In the genomic region with DNA sequence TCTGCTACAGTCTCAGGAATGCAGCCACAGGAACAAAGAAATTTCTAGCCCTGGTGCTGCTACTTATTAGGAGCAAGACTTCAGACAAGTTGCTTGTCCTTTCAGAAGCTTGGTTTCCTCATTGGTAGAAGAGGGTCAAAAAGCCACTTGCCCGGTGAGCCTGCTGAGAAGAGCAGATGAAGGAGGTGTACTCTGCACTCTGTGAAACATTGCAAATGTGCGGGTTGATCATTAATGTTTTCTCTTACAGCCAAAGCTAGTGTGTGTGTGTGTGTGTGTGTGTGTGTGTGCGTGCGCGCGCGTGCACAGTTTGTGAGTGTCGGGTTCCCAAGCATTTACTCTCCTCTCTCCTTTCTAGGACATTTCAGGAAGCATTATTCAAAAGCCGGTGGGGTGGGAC, we compare ENCODE assay signal across 1 cellular context.
A peak's percentile ranks its signal among the peaks of the same experiment; 100 is the strongest.
TF ChIP-seq lines count a peak whose summit lies in the region.

No MANE protein-coding gene starts in this region.

TF ChIP-seq in HepG2, 621 proteins besides CTCF, POLR2A, EP300 and RAD21 (continued from another document and continues in another):
- TF ChIP-seq, protein P1, sequence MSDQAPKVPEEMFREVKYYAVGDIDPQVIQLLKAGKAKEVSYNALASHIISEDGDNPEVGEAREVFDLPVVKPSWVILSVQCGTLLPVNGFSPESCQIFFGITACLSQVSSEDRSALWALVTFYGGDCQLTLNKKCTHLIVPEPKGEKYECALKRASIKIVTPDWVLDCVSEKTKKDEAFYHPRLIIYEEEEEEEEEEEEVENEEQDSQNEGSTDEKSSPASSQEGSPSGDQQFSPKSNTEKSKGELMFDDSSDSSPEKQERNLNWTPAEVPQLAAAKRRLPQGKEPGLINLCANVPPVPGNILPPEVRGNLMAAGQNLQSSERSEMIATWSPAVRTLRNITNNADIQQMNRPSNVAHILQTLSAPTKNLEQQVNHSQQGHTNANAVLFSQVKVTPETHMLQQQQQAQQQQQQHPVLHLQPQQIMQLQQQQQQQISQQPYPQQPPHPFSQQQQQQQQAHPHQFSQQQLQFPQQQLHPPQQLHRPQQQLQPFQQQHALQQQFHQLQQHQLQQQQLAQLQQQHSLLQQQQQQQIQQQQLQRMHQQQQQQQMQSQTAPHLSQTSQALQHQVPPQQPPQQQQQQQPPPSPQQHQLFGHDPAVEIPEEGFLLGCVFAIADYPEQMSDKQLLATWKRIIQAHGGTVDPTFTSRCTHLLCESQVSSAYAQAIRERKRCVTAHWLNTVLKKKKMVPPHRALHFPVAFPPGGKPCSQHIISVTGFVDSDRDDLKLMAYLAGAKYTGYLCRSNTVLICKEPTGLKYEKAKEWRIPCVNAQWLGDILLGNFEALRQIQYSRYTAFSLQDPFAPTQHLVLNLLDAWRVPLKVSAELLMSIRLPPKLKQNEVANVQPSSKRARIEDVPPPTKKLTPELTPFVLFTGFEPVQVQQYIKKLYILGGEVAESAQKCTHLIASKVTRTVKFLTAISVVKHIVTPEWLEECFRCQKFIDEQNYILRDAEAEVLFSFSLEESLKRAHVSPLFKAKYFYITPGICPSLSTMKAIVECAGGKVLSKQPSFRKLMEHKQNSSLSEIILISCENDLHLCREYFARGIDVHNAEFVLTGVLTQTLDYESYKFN (CRISPR knock-in tag; conservative IDR thresholded peaks at IDR 0.05) = peak; percentile 79
- TF ChIP-seq SATB2 (CRISPR knock-in tag; IDR thresholded peaks at IDR 0.05) (no peak), ZNF724P (CRISPR knock-in tag; IDR thresholded peaks at IDR 0.05; ENCODE audit: borderline replicate concordance) (no peak), ZNF761 (CRISPR knock-in tag; conservative IDR thresholded peaks at IDR 0.05) (no peak), BHLHE40 (IDR thresholded peaks at IDR 0.05; ENCODE audit: low read length) (peak; percentile 76), NFYC (CRISPR knock-in tag; IDR thresholded peaks at IDR 0.05) (no peak), SCMH1 (CRISPR knock-in tag; IDR thresholded peaks at IDR 0.05; ENCODE audit: borderline replicate concordance) (no peak), SMAD3 (CRISPR knock-in tag; IDR thresholded peaks at IDR 0.05) (no peak), ARID5B (CRISPR knock-in tag; IDR thresholded peaks at IDR 0.05) (peak; percentile 58), RNF2 (conservative IDR thresholded peaks at IDR 0.05; ENCODE audit: low read depth) (no peak), ZNF710 (CRISPR knock-in tag; IDR thresholded peaks at IDR 0.05; ENCODE audit: borderline replicate concordance) (peak; percentile 64; the same call in 1 of the 2 replicates), TMF1 (CRISPR knock-in tag; IDR thresholded peaks at IDR 0.05; ENCODE audit: low read depth) (no peak), PAX8 (CRISPR knock-in tag; IDR thresholded peaks at IDR 0.05; ENCODE audit: borderline replicate concordance) (no peak), TCF7 (IDR thresholded peaks at IDR 0.05; ENCODE audit: low read depth) (0 out of 2 replicates have a peak, but pooled peaks have one; percentile 18), GMEB1 (CRISPR knock-in tag; IDR thresholded peaks at IDR 0.05; ENCODE audit: borderline replicate concordance) (0 out of 2 replicates have a peak, but pooled peaks have one; percentile 20), SAP130 (CRISPR knock-in tag; IDR thresholded peaks at IDR 0.05; ENCODE audit: low read depth) (0 out of 2 replicates have a peak, but pooled peaks have one; percentile 25), TCF7L2 (IDR thresholded peaks at IDR 0.05; ENCODE audit: low read depth, low read length) (no peak), TFDP1 (CRISPR knock-in tag; IDR thresholded peaks at IDR 0.05; ENCODE audit: borderline replicate concordance) (no peak), ZNF124 (CRISPR knock-in tag; IDR thresholded peaks at IDR 0.05) (no peak), ZNF354B (CRISPR knock-in tag; IDR thresholded peaks at IDR 0.05) (no peak), ZNF136 (CRISPR knock-in tag; IDR thresholded peaks at IDR 0.05; ENCODE audit: low read depth) (no peak), FOXM1 (CRISPR knock-in tag; IDR thresholded peaks at IDR 0.05) (no peak)
- TF ChIP-seq, protein P2, sequence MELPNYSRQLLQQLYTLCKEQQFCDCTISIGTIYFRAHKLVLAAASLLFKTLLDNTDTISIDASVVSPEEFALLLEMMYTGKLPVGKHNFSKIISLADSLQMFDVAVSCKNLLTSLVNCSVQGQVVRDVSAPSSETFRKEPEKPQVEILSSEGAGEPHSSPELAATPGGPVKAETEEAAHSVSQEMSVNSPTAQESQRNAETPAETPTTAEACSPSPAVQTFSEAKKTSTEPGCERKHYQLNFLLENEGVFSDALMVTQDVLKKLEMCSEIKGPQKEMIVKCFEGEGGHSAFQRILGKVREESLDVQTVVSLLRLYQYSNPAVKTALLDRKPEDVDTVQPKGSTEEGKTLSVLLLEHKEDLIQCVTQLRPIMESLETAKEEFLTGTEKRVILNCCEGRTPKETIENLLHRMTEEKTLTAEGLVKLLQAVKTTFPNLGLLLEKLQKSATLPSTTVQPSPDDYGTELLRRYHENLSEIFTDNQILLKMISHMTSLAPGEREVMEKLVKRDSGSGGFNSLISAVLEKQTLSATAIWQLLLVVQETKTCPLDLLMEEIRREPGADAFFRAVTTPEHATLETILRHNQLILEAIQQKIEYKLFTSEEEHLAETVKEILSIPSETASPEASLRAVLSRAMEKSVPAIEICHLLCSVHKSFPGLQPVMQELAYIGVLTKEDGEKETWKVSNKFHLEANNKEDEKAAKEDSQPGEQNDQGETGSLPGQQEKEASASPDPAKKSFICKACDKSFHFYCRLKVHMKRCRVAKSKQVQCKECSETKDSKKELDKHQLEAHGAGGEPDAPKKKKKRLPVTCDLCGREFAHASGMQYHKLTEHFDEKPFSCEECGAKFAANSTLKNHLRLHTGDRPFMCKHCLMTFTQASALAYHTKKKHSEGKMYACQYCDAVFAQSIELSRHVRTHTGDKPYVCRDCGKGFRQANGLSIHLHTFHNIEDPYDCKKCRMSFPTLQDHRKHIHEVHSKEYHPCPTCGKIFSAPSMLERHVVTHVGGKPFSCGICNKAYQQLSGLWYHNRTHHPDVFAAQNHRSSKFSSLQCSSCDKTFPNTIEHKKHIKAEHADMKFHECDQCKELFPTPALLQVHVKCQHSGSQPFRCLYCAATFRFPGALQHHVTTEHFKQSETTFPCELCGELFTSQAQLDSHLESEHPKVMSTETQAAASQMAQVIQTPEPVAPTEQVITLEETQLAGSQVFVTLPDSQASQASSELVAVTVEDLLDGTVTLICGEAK (IDR thresholded peaks at IDR 0.05) = no peak
- TF ChIP-seq, protein P2 (CRISPR knock-in tag; IDR thresholded peaks at IDR 0.05) = no peak
- TF ChIP-seq, protein P3, sequence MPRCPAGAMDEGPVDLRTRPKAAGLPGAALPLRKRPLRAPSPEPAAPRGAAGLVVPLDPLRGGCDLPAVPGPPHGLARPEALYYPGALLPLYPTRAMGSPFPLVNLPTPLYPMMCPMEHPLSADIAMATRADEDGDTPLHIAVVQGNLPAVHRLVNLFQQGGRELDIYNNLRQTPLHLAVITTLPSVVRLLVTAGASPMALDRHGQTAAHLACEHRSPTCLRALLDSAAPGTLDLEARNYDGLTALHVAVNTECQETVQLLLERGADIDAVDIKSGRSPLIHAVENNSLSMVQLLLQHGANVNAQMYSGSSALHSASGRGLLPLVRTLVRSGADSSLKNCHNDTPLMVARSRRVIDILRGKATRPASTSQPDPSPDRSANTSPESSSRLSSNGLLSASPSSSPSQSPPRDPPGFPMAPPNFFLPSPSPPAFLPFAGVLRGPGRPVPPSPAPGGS (CRISPR knock-in tag; IDR thresholded peaks at IDR 0.05) = no peak
